ENCODE assay signal across 37 cellular contexts in the genomic region with DNA sequence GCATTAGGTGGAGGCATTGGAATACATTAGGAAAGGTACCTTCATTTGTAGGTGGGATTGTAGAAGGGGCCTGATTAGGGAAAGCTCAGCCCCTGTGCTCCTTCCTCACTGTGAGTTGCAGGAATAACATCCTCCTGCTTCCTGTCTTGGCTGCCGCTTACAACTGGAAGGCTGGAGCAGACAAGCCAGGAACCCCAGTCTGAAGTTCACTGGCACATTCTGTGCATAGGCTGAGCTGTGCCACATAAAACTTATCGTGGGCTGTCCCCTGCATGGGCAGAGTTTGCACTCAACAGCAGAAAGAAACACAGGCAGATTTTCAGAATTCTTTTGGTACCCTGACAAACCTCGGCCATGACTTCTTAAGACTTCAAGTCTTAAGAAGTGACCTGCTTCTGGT.
"Had no signal": no experiment of that assay in that cellular context is flagged by ENCODE, and none has a peak within 500 bp of the region (broad histone marks: within the 10 kb centered on the region; RNA-seq: fewer than 3 reads in every experiment).

No MANE protein-coding gene starts in this region.

- H3K27me3 Mint-ChIP-seq: activated naive CD8-positive, alpha-beta T cell treated with anti-CD3 and anti-CD28 coated beads for 36 hours; activated naive CD8-positive, alpha-beta T cell treated with anti-CD3 and anti-CD28 coated beads, Interleukin-2, amount 10 ng/mL, durations not matched to agents 7 days and 5 days had no signal

- DNase-seq: activated effector memory CD4-positive, alpha-beta T cell treated with anti-CD3 and anti-CD28 coated beads, Interleukin-2, amount 50 U/mL, for 16 hours; activated effector memory CD4-positive, alpha-beta T cell treated with Interleukin-2 at 50 U/mL for 16 hours; activated gamma-delta T cell; activated gamma-delta T cell treated with Interleukin-2 at 50 U/mL for 16 hours; activated naive CD4-positive, alpha-beta T cell; activated naive CD4-positive, alpha-beta T cell treated with anti-CD3 and anti-CD28 coated beads for 36 hours; activated naive CD4-positive, alpha-beta T cell treated with anti-CD3 and anti-CD28 coated beads, Interleukin-2, amount 10 ng/mL, durations not matched to agents 7 days and 5 days; activated naive CD4-positive, alpha-beta T cell treated with anti-CD3 and anti-CD28 coated beads, Interleukin-2, amount 50 U/mL, for 16 hours; activated naive CD4-positive, alpha-beta T cell treated with Interleukin-2 at 50 U/mL for 16 hours; activated naive CD8-positive, alpha-beta T cell treated with anti-CD3 and anti-CD28 coated beads for 36 hours; activated naive CD8-positive, alpha-beta T cell treated with anti-CD3 and anti-CD28 coated beads, Interleukin-2, amount 10 ng/mL, durations not matched to agents 7 days and 5 days; activated naive CD8-positive, alpha-beta T cell treated with anti-CD3 and anti-CD28 coated beads, Interleukin-2, amount 50 U/mL, for 24 hours; activated T-cell treated with anti-CD3 and anti-CD28 coated beads, Interleukin-2, amount 50 U/mL, for 24 hours; activated T-cell treated with anti-CD3 and anti-CD28 coated beads, Interleukin-2, amount 50 U/mL, for 4 hours; activated T-cell treated with anti-CD3 and anti-CD28 coated beads, Interleukin-2, amount 50 U/mL, for 48 hours; activated T-cell treated with anti-CD3 and anti-CD28 coated beads, Interleukin-2, amount 50 U/mL, for 72 hours; adrenal gland; amniotic stem cell; amygdala; anterior cingulate cortex; aorta; body of pancreas; brain microvascular endothelial cell; caudate nucleus; central memory CD4-positive, alpha-beta T cell; cerebellar nuclear complex had no signal

- H3K4me1 ChIP-seq: adrenal gland, ascending aorta, body of pancreas, breast epithelium had no signal

- H3K27ac ChIP-seq: adrenal gland, ascending aorta, body of pancreas, brain microvascular endothelial cell, breast epithelium, cardiac muscle cell had no signal

- H3K9me3 Mint-ChIP-seq: activated naive CD4-positive, alpha-beta T cell treated with anti-CD3 and anti-CD28 coated beads for 36 hours; activated naive CD4-positive, alpha-beta T cell treated with anti-CD3 and anti-CD28 coated beads, Interleukin-2, amount 10 ng/mL, durations not matched to agents 7 days and 5 days; activated naive CD4-positive, alpha-beta T cell treated with anti-CD3 and anti-CD28 coated beads, Interleukin-2, amount 50 U/mL, for 24 hours; activated naive CD4-positive, alpha-beta T cell treated with anti-CD3 and anti-CD28 coated beads, Interleukin-2, amount 50 U/mL, for 72 hours; activated naive CD8-positive, alpha-beta T cell treated with anti-CD3 and anti-CD28 coated beads for 36 hours; activated naive CD8-positive, alpha-beta T cell treated with anti-CD3 and anti-CD28 coated beads, Interleukin-2, amount 10 ng/mL, durations not matched to agents 7 days and 5 days; activated naive CD8-positive, alpha-beta T cell treated with anti-CD3 and anti-CD28 coated beads, Interleukin-2, amount 50 U/mL, for 24 hours; activated T-cell treated with anti-CD3 and anti-CD28 coated beads, Interleukin-2, amount 50 U/mL, for 24 hours; activated T-cell treated with anti-CD3 and anti-CD28 coated beads, Interleukin-2, amount 50 U/mL, for 4 hours; activated T-cell treated with anti-CD3 and anti-CD28 coated beads, Interleukin-2, amount 50 U/mL, for 72 hours; activated T-helper 17 cell treated with anti-CD3 and anti-CD28 coated beads, Interleukin-2, amount 50 U/mL, for 72 hours; activated T-helper 2 cell treated with anti-CD3 and anti-CD28 coated beads, Interferon-gamma antibody, Interleukin-2, Interleukin-4, amounts not matched to agents 10 μg/mL and 5 μg/mL and 100 μg/mL, durations not matched to agents 14 hours and 24 hours and 36 hours; central memory CD8-positive, alpha-beta T cell had no signal

- H3K27ac Mint-ChIP-seq: activated naive CD4-positive, alpha-beta T cell treated with anti-CD3 and anti-CD28 coated beads for 36 hours; activated naive CD4-positive, alpha-beta T cell treated with anti-CD3 and anti-CD28 coated beads, Interleukin-2, amount 10 ng/mL, durations not matched to agents 7 days and 5 days; activated naive CD4-positive, alpha-beta T cell treated with anti-CD3 and anti-CD28 coated beads, Interleukin-2, amount 50 U/mL, for 24 hours; activated naive CD4-positive, alpha-beta T cell treated with anti-CD3 and anti-CD28 coated beads, Interleukin-2, amount 50 U/mL, for 72 hours; activated naive CD8-positive, alpha-beta T cell; activated naive CD8-positive, alpha-beta T cell treated with anti-CD3 and anti-CD28 coated beads for 36 hours; activated naive CD8-positive, alpha-beta T cell treated with anti-CD3 and anti-CD28 coated beads, Interleukin-2, amount 10 ng/mL, durations not matched to agents 7 days and 5 days; activated naive CD8-positive, alpha-beta T cell treated with anti-CD3 and anti-CD28 coated beads, Interleukin-2, amount 50 U/mL, for 24 hours; activated T-cell treated with anti-CD3 and anti-CD28 coated beads, Interleukin-2, amount 50 U/mL, for 24 hours; activated T-cell treated with anti-CD3 and anti-CD28 coated beads, Interleukin-2, amount 50 U/mL, for 72 hours; activated T-helper 1 cell treated with anti-CD3 and anti-CD28 coated beads, Interleukin-12 subunit alpha, Interleukin-12 subunit beta, Interleukin-2, Interleukin-4 antibody, amounts not matched to agents 30 ng/mL and 10 ng/mL and 1 ng/mL, durations not matched to agents 14 hours and 24 hours and 36 hours; activated T-helper 17 cell treated with anti-CD3 and anti-CD28 coated beads, Interleukin-2, amount 50 U/mL, for 72 hours; activated T-helper 2 cell treated with anti-CD3 and anti-CD28 coated beads, Interferon-gamma antibody, Interleukin-2, Interleukin-4, amounts not matched to agents 10 μg/mL and 5 μg/mL and 100 μg/mL, durations not matched to agents 14 hours and 24 hours and 36 hours; brain had no signal

- H3K4me3 ChIP-seq: adrenal gland, ascending aorta, body of pancreas, breast epithelium, cardiac muscle cell had no signal

- H3K27me3 ChIP-seq: adrenal gland, ascending aorta, body of pancreas, brain microvascular endothelial cell, cardiac muscle cell had no signal

- H3K4me1 Mint-ChIP-seq: activated naive CD4-positive, alpha-beta T cell treated with anti-CD3 and anti-CD28 coated beads, Interleukin-2, amount 10 ng/mL, durations not matched to agents 7 days and 5 days; activated naive CD4-positive, alpha-beta T cell treated with anti-CD3 and anti-CD28 coated beads, Interleukin-2, amount 50 U/mL, for 24 hours; activated naive CD8-positive, alpha-beta T cell treated with anti-CD3 and anti-CD28 coated beads for 36 hours; activated naive CD8-positive, alpha-beta T cell treated with anti-CD3 and anti-CD28 coated beads, Interleukin-2, amount 10 ng/mL, durations not matched to agents 7 days and 5 days; activated naive CD8-positive, alpha-beta T cell treated with anti-CD3 and anti-CD28 coated beads, Interleukin-2, amount 50 U/mL, for 24 hours; activated T-helper 17 cell treated with anti-CD3 and anti-CD28 coated beads, Interleukin-2, amount 50 U/mL, for 72 hours; central memory CD8-positive, alpha-beta T cell had no signal

- H3K36me3 ChIP-seq: adrenal gland, ascending aorta, brain microvascular endothelial cell, breast epithelium, cardiac muscle cell had no signal

- H3K4me3 Mint-ChIP-seq: activated naive CD4-positive, alpha-beta T cell treated with anti-CD3 and anti-CD28 coated beads for 36 hours; activated naive CD4-positive, alpha-beta T cell treated with anti-CD3 and anti-CD28 coated beads, Interleukin-2, amount 10 ng/mL, durations not matched to agents 7 days and 5 days; activated naive CD4-positive, alpha-beta T cell treated with anti-CD3 and anti-CD28 coated beads, Interleukin-2, amount 50 U/mL, for 24 hours; activated naive CD8-positive, alpha-beta T cell; activated naive CD8-positive, alpha-beta T cell treated with anti-CD3 and anti-CD28 coated beads for 36 hours; activated naive CD8-positive, alpha-beta T cell treated with anti-CD3 and anti-CD28 coated beads, Interleukin-2, amount 10 ng/mL, durations not matched to agents 7 days and 5 days; activated naive CD8-positive, alpha-beta T cell treated with anti-CD3 and anti-CD28 coated beads, Interleukin-2, amount 50 U/mL, for 24 hours; activated T-cell treated with anti-CD3 and anti-CD28 coated beads, Interleukin-2, amount 50 U/mL, for 24 hours; activated T-cell treated with anti-CD3 and anti-CD28 coated beads, Interleukin-2, amount 50 U/mL, for 4 hours; activated T-cell treated with anti-CD3 and anti-CD28 coated beads, Interleukin-2, amount 50 U/mL, for 72 hours; activated T-helper 1 cell treated with anti-CD3 and anti-CD28 coated beads, Interleukin-12 subunit alpha, Interleukin-12 subunit beta, Interleukin-2, Interleukin-4 antibody, amounts not matched to agents 30 ng/mL and 10 ng/mL and 1 ng/mL, durations not matched to agents 14 hours and 24 hours and 36 hours; activated T-helper 17 cell treated with anti-CD3 and anti-CD28 coated beads, Interleukin-2, amount 50 U/mL, for 72 hours; brain; central memory CD8-positive, alpha-beta T cell had no signal

- ATAC-seq: activated naive CD4-positive, alpha-beta T cell treated with anti-CD3 and anti-CD28 coated beads, Interleukin-2, amount 50 U/mL, for 72 hours; activated naive CD8-positive, alpha-beta T cell treated with anti-CD3 and anti-CD28 coated beads, Interleukin-2, amount 50 U/mL, for 24 hours; activated T-cell treated with anti-CD3 and anti-CD28 coated beads, Interleukin-2, amount 50 U/mL, for 4 hours; activated T-cell treated with anti-CD3 and anti-CD28 coated beads, Interleukin-2, amount 50 U/mL, for 72 hours; activated T-helper 17 cell treated with anti-CD3 and anti-CD28 coated beads, Interleukin-2, amount 50 U/mL, for 72 hours; body of pancreas had no signal

- H3K9me3 ChIP-seq: adrenal gland, ascending aorta, body of pancreas, breast epithelium had no signal

- H3K36me3 Mint-ChIP-seq: activated naive CD4-positive, alpha-beta T cell treated with anti-CD3 and anti-CD28 coated beads, Interleukin-2, amount 10 ng/mL, durations not matched to agents 7 days and 5 days; activated naive CD4-positive, alpha-beta T cell treated with anti-CD3 and anti-CD28 coated beads, Interleukin-2, amount 50 U/mL, for 24 hours; activated naive CD4-positive, alpha-beta T cell treated with anti-CD3 and anti-CD28 coated beads, Interleukin-2, amount 50 U/mL, for 72 hours; activated naive CD8-positive, alpha-beta T cell; activated naive CD8-positive, alpha-beta T cell treated with anti-CD3 and anti-CD28 coated beads for 36 hours; activated naive CD8-positive, alpha-beta T cell treated with anti-CD3 and anti-CD28 coated beads, Interleukin-2, amount 10 ng/mL, durations not matched to agents 7 days and 5 days; brain had no signal
